Comparison of ENCODE assay signal across 8 cellular contexts in genomic region chr9:70256123-70256551, GRCh38. TPM values are rescaled to one million over a fixed set of nuclear protein-coding genes. Genes with fewer than 3 reads are reported as not detected.
A peak's percentile ranks its signal among the peaks of the same experiment; 100 is the strongest.
DNase-seq lines count a peak whose midpoint lies in the region; ATAC-seq and TF ChIP-seq lines count a peak whose summit lies in the region.

No MANE protein-coding gene starts in this region.

- peak overlapping the region; percentile 24 for H3K4me3 ChIP-seq in AG09309 (ENCODE audit: control insufficient read depth, low read depth, low read length)
- H3K4me3 ChIP-seq in MG63 = no peak overlapping the region
- H3K4me3 ChIP-seq in epithelial cell of proximal tubule (ENCODE audit: low read depth, low read length) = peak overlapping the region; percentile 82
- H3K4me3 ChIP-seq in osteoblast (ENCODE audit: insufficient read depth, low read length) = peak overlapping the region; percentile 63

- ATAC-seq in GM18873 (IDR thresholded peaks at IDR 0.05; ENCODE audit: low FRiP score, unreplicated experiment) (no peak), GM18502 (IDR thresholded peaks at IDR 0.05; ENCODE audit: poor library complexity, unreplicated experiment) (no peak), HG03354 (IDR thresholded peaks at IDR 0.05; ENCODE audit: poor library complexity, severe bottlenecking, unreplicated experiment) (no peak)

- H3K4me2 ChIP-seq in osteoblast (ENCODE audit: insufficient read depth, low read length) = peak overlapping the region; percentile 90

- H2AFZ ChIP-seq in osteoblast (ENCODE audit: low read length) = peak overlapping the region; percentile 39

- no peaks in the 10 kb centered on the region for H3K9me3 ChIP-seq in MG63
- no peaks in the 10 kb centered on the region for H3K9me3 ChIP-seq in osteoblast (ENCODE audit: low read depth, low read length)

- H3K27ac ChIP-seq in osteoblast (ENCODE audit: low read depth, low read length) = peak overlapping the region; percentile 99

- TF ChIP-seq CTCF in AG09309 (IDR thresholded peaks at IDR 0.05; ENCODE audit: control insufficient read depth, insufficient read depth, low read depth, low read length, missing control alignments) (no peak), epithelial cell of proximal tubule (conservative IDR thresholded peaks at IDR 0.05; ENCODE audit: low read depth, low read length) (no peak), osteoblast (IDR thresholded peaks at IDR 0.05; ENCODE audit: extremely low read depth, low read depth, low read length) (no peak)

- H3K36me3 ChIP-seq in MG63 = peaks cover 4% of the 10 kb centered on the region; the same call in 1 of the 2 replicates
- peaks cover 11% of the 10 kb centered on the region for H3K36me3 ChIP-seq in osteoblast (ENCODE audit: insufficient read depth, low read length)

- DNase-seq in AG09309 (ENCODE audit: low read depth) (peak; percentile 47), MG63 (peak; percentile 36), epithelial cell of proximal tubule (ENCODE audit: low read depth) (no peak), osteoblast (ENCODE audit: insufficient read length, low spot score, missing footprints) (peak; percentile 80), amygdala (lab: John Stamatoyannopoulos, UW) (no peak)

- H3K79me2 ChIP-seq in osteoblast (ENCODE audit: insufficient read depth, low read length) = peaks cover 32% of the 10 kb centered on the region

- H4K20me1 ChIP-seq in osteoblast (ENCODE audit: insufficient read depth, low read length) = peaks cover 4% of the 10 kb centered on the region

- no peaks in the 10 kb centered on the region for H3K27me3 ChIP-seq in MG63
- H3K27me3 ChIP-seq in osteoblast (ENCODE audit: insufficient read depth, low read length) = no peaks in the 10 kb centered on the region

- peaks cover 43% of the 10 kb centered on the region for H3K4me1 ChIP-seq in osteoblast (ENCODE audit: insufficient read depth, low read length)

RNA-seq across cellular contexts. Expression of gene SMC5, which starts 2.6 kb away (rescaled TPM):
- 6.1 and 7.1 TPM in 2 replicates for total RNA-seq in MG63 (2014; rRNA removed; shearing (Covaris generic); ENCODE audit: low replicate concordance)
- total RNA-seq in epithelial cell of proximal tubule = 18.4 and 46.7 TPM in 2 replicates
- total RNA-seq in osteoblast = 25.6 and 28.6 TPM in 2 replicates

Comparison
In these comparisons a context has a peak if more than half of its experiments do, and no peak if none do; other contexts are left out.
1. DNase-seq: peak in AG09309 (single experiment), MG63 (single experiment) and osteoblast (single experiment); none in epithelial cell of proximal tubule (single experiment) and amygdala (0 of 56).